In the genomic region with DNA sequence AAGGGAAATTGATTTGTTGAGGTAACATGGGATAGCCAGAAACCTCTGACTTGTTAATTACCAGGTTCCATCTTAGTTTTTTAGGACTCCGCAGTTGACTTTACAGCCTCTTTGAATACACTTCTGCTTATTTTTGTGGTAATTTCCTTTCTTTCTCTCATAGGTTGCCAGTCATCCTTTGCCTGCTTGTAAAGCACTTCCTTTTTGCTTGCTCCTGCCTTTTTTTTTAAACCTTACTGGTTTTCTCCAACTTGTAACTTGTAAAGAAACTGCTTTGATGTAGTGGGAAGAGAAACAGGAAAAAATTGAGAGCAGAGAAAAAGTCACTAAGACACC, we compare ENCODE assay signal across 9 cellular contexts. TPM values are rescaled to one million over a fixed set of nuclear protein-coding genes. Genes with fewer than 3 reads are reported as not detected.
DNase-seq lines count a peak whose midpoint lies in the region; ATAC-seq and TF ChIP-seq lines count a peak whose summit lies in the region.
"Had no signal": no experiment of that assay in that cellular context is flagged by ENCODE, and none has a peak within 500 bp of the region (broad histone marks: within the 10 kb centered on the region; RNA-seq: fewer than 3 reads in every experiment).

No MANE protein-coding gene starts in this region.

- peaks cover 52% of the 10 kb centered on the region for H3K36me3 ChIP-seq in HAP-1 (replicated peaks)

- H3K9me3 Mint-ChIP-seq in activated naive CD4-positive, alpha-beta T cell treated with anti-CD3 and anti-CD28 coated beads, Interleukin-2, amount 50 U/mL, for 72 hours = peaks cover 6% of the 10 kb centered on the region in 2 donors
- no peaks in the 10 kb centered on the region for H3K9me3 Mint-ChIP-seq in memory B cell

- in situ Hi-C loops in HAP-1 (cut with MboI; ENCODE audit: low sequenced_read_pairs) = loop anchor here (10.0 kb wide), 1 partner anchor 202 kb away; no protein-coding TSS in a partner anchor

- POLR2A ChIA-PET in AG04449 (lab: Yijun Ruan, JAX) = no interaction called here

- no peaks in the 10 kb centered on the region for H3K27me3 ChIP-seq in HAP-1 (ENCODE audit: low read depth)

- no peaks in the 10 kb centered on the region for H3K9me3 ChIP-seq in HAP-1

- peak overlapping the region; percentile 79 to 91 for H3K27ac Mint-ChIP-seq in activated naive CD4-positive, alpha-beta T cell treated with anti-CD3 and anti-CD28 coated beads, Interleukin-2, amount 50 U/mL, for 72 hours
- peak overlapping the region; percentile 97 for H3K27ac Mint-ChIP-seq in memory B cell

- CTCF ChIA-PET in AG04449 (lab: Yijun Ruan, JAX) = no interaction called here

- TF ChIP-seq CTCF in AG04449 (IDR thresholded peaks at IDR 0.05; ENCODE audit: insufficient read depth, low read length, missing control alignments) = no peak

- ATAC-seq in activated naive CD4-positive, alpha-beta T cell treated with anti-CD3 and anti-CD28 coated beads, Interleukin-2, amount 50 U/mL, for 72 hours = no peak
- ATAC-seq in memory B cell (ENCODE audit: low read depth) (no peak), GM19455 (IDR thresholded peaks at IDR 0.05; ENCODE audit: unreplicated experiment) (no peak)

- peaks cover 51 to 71% of the 10 kb centered on the region in 2 donors for H3K36me3 Mint-ChIP-seq in activated naive CD4-positive, alpha-beta T cell treated with anti-CD3 and anti-CD28 coated beads, Interleukin-2, amount 50 U/mL, for 72 hours
- peaks cover 10% of the 10 kb centered on the region for H3K36me3 Mint-ChIP-seq in memory B cell

- DNase-seq in AG04449 (ENCODE audit: low read depth, low spot score) (no peak), HAP-1 (ENCODE audit: low spot score in 2 of 2) (no peak), memory B cell (ENCODE audit: low spot score in 2 of 2) (peak in 1 of 2 donors; percentile 1), NCI-H1436 (lab: John Stamatoyannopoulos, UW) (no peak), NCI-H446 (lab: John Stamatoyannopoulos, UW) (no peak), NCI-H2196 treated with DMSO at 0.1 percent for 48 hours (lab: John Stamatoyannopoulos, UW; ENCODE audit: unreplicated experiment) (no peak)
- DNase-seq in activated naive CD4-positive, alpha-beta T cell treated with anti-CD3 and anti-CD28 coated beads, Interleukin-2, amount 50 U/mL, for 72 hours (ENCODE audit: low spot score in 2 of 2) = no peak
- DNase-seq: NCI-H446 treated with DMSO at 0.1 percent for 48 hours had no signal

- H3K4me3 Mint-ChIP-seq in memory B cell = peak overlapping the region; percentile 92

- H3K4me3 ChIP-seq in AG04449 (ENCODE audit: low read depth, low read length) (peak overlapping the region; percentile 76), HAP-1 (peak overlapping the region; percentile 93)

- H3K4me1 ChIP-seq in HAP-1 = peaks cover 37% of the 10 kb centered on the region

- no peaks in the 10 kb centered on the region for H3K27me3 Mint-ChIP-seq in memory B cell

- H3K4me1 Mint-ChIP-seq in memory B cell = peaks cover 31% of the 10 kb centered on the region

RNA-seq across cellular contexts. Expression of a gene that starts 2.6 kb away (rescaled TPM):
- 1,000 to 10,000 TPM in 1 of 2 donors, 100 to 1,000 TPM in 1; 472 to 1,846 TPM for total RNA-seq in activated naive CD4-positive, alpha-beta T cell treated with anti-CD3 and anti-CD28 coated beads, Interleukin-2, amount 50 U/mL, for 72 hours

RNA-seq across cellular contexts. Expression of a gene that starts 32.8 kb away (rescaled TPM):
- total RNA-seq in activated naive CD4-positive, alpha-beta T cell treated with anti-CD3 and anti-CD28 coated beads, Interleukin-2, amount 50 U/mL, for 72 hours = 10 to 100 TPM; 16.9 to 32.3 TPM
